ENCODE assay signal across 8 cellular contexts in genomic region chr10:18214692-18215563, GRCh38.
A peak's percentile ranks its signal among the peaks of the same experiment; 100 is the strongest.
DNase-seq lines count a peak whose midpoint lies in the region; ATAC-seq and TF ChIP-seq lines count a peak whose summit lies in the region.

No MANE protein-coding gene starts in this region.

- H3K9ac ChIP-seq in adipocyte (ENCODE audit: low read length), result peak overlapping the region; percentile 32

- H3K27ac ChIP-seq in AG04450 (ENCODE audit: low read depth, low read length) (no peak overlapping the region), left ventricle myocardium inferior (replicated peaks) (no peak overlapping the region), sigmoid colon (peak overlapping the region in 2 of 4 donors; percentile 26 to 58)

- CTCF ChIA-PET in AG04450 (lab: Charles Lee), result interaction anchor here (0.6 to 2.5 kb wide), 8 partner anchors 10 to 473 kb away, joined by 3 to 153 read pairs (median 4); no protein-coding TSS in a partner anchor

- H3K36me3 ChIP-seq in adipocyte (ENCODE audit: control insufficient read depth, insufficient read depth, low read length, severe bottlenecking), result no peaks in the 10 kb centered on the region
- H3K36me3 ChIP-seq in left ventricle myocardium inferior, result no peaks in the 10 kb centered on the region
- no peaks in the 10 kb centered on the region for H3K36me3 ChIP-seq in sigmoid colon

- TF ChIP-seq EP300 in sigmoid colon (IDR thresholded peaks at IDR 0.05), result no peak

- POLR2A ChIA-PET in AG04450 (lab: Yijun Ruan, JAX), result no interaction called here

- intact Hi-C loops in left ventricle myocardium inferior (cut with micrococcal nuclease), result loop anchor here (5.0 to 10.0 kb wide), 2 partner anchors 368 to 480 kb away; no protein-coding TSS in a partner anchor
- intact Hi-C loops in sigmoid colon (cut with DNase I), result loop anchor here (1.0 to 5.0 kb wide), 3 partner anchors 305 to 608 kb away; no protein-coding TSS in a partner anchor

- TF ChIP-seq CTCF in AG04450 (IDR thresholded peaks at IDR 0.05; ENCODE audit: low read depth, low read length) (peak; percentile 98), GM12872 (IDR thresholded peaks at IDR 0.05; ENCODE audit: insufficient read depth, low read depth, low read length) (peak; percentile 72), left ventricle myocardium inferior (IDR thresholded peaks at IDR 0.05; ENCODE audit: borderline replicate concordance) (peak; percentile 81), sigmoid colon (IDR thresholded peaks at IDR 0.05) (peak; percentile 59 to 82 (median 78))

- DNase-seq in AG04450 (ENCODE audit: low read depth, low spot score) (no peak), Kasumi-1 (lab: John Stamatoyannopoulos, UW) (peak; percentile 85 to 86), adipocyte (ENCODE audit: low read depth) (peak; percentile 86), left ventricle myocardium inferior (peak; percentile 21), sigmoid colon (peak; percentile 68), SKM-1 treated with dmso at 0.1 percent for 144 hours (lab: John Stamatoyannopoulos, UW; ENCODE audit: unreplicated experiment) (no peak)

- H3K4me1 ChIP-seq in adipocyte (ENCODE audit: control insufficient read depth, insufficient read depth, low read length), result peaks cover 45% of the 10 kb centered on the region
- peaks cover 33% of the 10 kb centered on the region for H3K4me1 ChIP-seq in left ventricle myocardium inferior
- peaks cover 0 to 81% (median 66%) of the 10 kb centered on the region in 4 donors for H3K4me1 ChIP-seq in sigmoid colon

- WGBS in sigmoid colon, 2 donors, result 40 to 49% methylated on average over 10 of the region's 10 CpGs

- H3K9me3 ChIP-seq in AG04450 (ENCODE audit: control insufficient read depth, insufficient read depth, low read length) (no peaks in the 10 kb centered on the region), adipocyte (ENCODE audit: control insufficient read depth, low read length) (no peaks in the 10 kb centered on the region), left ventricle myocardium inferior (replicated peaks) (no peaks in the 10 kb centered on the region), sigmoid colon (no peaks in the 10 kb centered on the region)

- H3K27me3 ChIP-seq in AG04450 (ENCODE audit: control insufficient read depth, insufficient read depth, low read length) (no peaks in the 10 kb centered on the region), adipocyte (replicated peaks; ENCODE audit: control insufficient read depth, insufficient read depth, low read length) (no peaks in the 10 kb centered on the region), left ventricle myocardium inferior (ENCODE audit: low read depth) (no peaks in the 10 kb centered on the region), sigmoid colon (no peaks in the 10 kb centered on the region)

- no peak overlapping the region for H3K4me3 ChIP-seq in AG04450 (ENCODE audit: low read depth, low read length)
- H3K4me3 ChIP-seq in adipocyte (ENCODE audit: low read length), result no peak overlapping the region
- H3K4me3 ChIP-seq in left ventricle myocardium inferior, result no peak overlapping the region
- H3K4me3 ChIP-seq in sigmoid colon, result no peak overlapping the region

- ATAC-seq in GM21576 (IDR thresholded peaks at IDR 0.05; ENCODE audit: unreplicated experiment), result no peak

- TF ChIP-seq POLR2A in sigmoid colon (IDR thresholded peaks at IDR 0.05), result no peak

Comparison
In these comparisons a context has a peak if more than half of its experiments do, and no peak if none do; other contexts are left out.
1. DNase-seq: peak in Kasumi-1 (2 of 2), adipocyte (single experiment), left ventricle myocardium inferior (single experiment) and sigmoid colon (single experiment); none in AG04450 (single experiment) and SKM-1 treated with dmso at 0.1 percent for 144 hours (single experiment).
2. Peak in every context shown above with its lines, with median percentiles within 50 percentile points of each other: CTCF ChIP-seq.